ENCODE assay signal across 1 cellular context in genomic region chr14:102654298-102654697, GRCh38.
TF ChIP-seq lines count a peak whose summit lies in the region.

No MANE protein-coding gene starts in this region.

TF ChIP-seq in GM23338, 12 proteins besides CTCF, POLR2A, EP300 and RAD21 (continued from another document):
- TF ChIP-seq ZNF462 (CRISPR knock-in tag; IDR thresholded peaks at IDR 0.05) (no peak), EZH2phosphoT487 (IDR thresholded peaks at IDR 0.05; ENCODE audit: unreplicated experiment) (no peak), JUNB (IDR thresholded peaks at IDR 0.05; ENCODE audit: unreplicated experiment) (no peak), POLR2AphosphoS5 (IDR thresholded peaks at IDR 0.05; ENCODE audit: low read depth) (no peak)
TF ChIP-seq in GM23338: peak in this region for 0.
